19 cellular contexts compared by ENCODE assay signal in genomic region chr2:35067420-35067819, GRCh38.
A peak's percentile ranks its signal among the peaks of the same experiment; 100 is the strongest.
DNase-seq lines count a peak whose midpoint lies in the region; ATAC-seq, FAIRE-seq and TF ChIP-seq lines count a peak whose summit lies in the region.
"Had no signal": no experiment of that assay in that cellular context is flagged by ENCODE, and none has a peak within 500 bp of the region (broad histone marks: within the 10 kb centered on the region; RNA-seq: fewer than 3 reads in every experiment).

No MANE protein-coding gene starts in this region.

- TF ChIP-seq POLR2A in esophagus squamous epithelium (IDR thresholded peaks at IDR 0.05) (no peak), testis (IDR thresholded peaks at IDR 0.05) (no peak)

- no peaks in the 10 kb centered on the region for H3K9me2 ChIP-seq in GM23248 (ENCODE audit: insufficient read depth)

- FAIRE-seq in urothelium cell line (lab: Jason Lieb, UNC) = peak; percentile 27
- FAIRE-seq: A204.1, G401.6, GM12892 had no signal

- H3K27ac ChIP-seq in esophagus squamous epithelium (peak overlapping the region in 3 of 4 donors; percentile 64 to 82 (median 64)), testis (no peak overlapping the region), GM23248 (no peak overlapping the region)
- H3K27ac ChIP-seq: 22Rv1, BLaER1, C4-2B had no signal

- DNase-seq in Right ventricle myocardium inferior (ENCODE audit: missing footprints) (peak; percentile 34), left ventricle myocardium superior (no peak), esophagus squamous epithelium (lab: John Stamatoyannopoulos, UW) (no peak), urothelium cell line (ENCODE audit: low spot score) (no peak), testis (no peak), GM23248 (no peak)
- DNase-seq: Caco-2; CD4-positive, CD25-positive, alpha-beta regulatory T cell; CD8-positive, alpha-beta T cell; DMS153; DND-41; HFFc6 had no signal

- H2AFZ ChIP-seq in GM23248 = no peak overlapping the region

- no peak overlapping the region for H3K4me3 ChIP-seq in esophagus squamous epithelium
- no peak overlapping the region for H3K4me3 ChIP-seq in testis
- H3K4me3 ChIP-seq in GM23248 = no peak overlapping the region
- H3K4me3 ChIP-seq: BLaER1, HAP-1 had no signal

- no peaks in the 10 kb centered on the region for H3F3A ChIP-seq in GM23248 (ENCODE audit: insufficient read depth)

- H3K79me2 ChIP-seq in GM23248 (ENCODE audit: insufficient read depth) = no peaks in the 10 kb centered on the region

- no peaks in the 10 kb centered on the region for H4K20me1 ChIP-seq in GM23248 (ENCODE audit: insufficient read depth)
- H4K20me1 ChIP-seq: BLaER1 had no signal

- H3K4me1 ChIP-seq in esophagus squamous epithelium = peaks cover 0 to 32% (median 3%) of the 10 kb centered on the region in 3 donors
- H3K4me1 ChIP-seq in testis = no peaks in the 10 kb centered on the region
- H3K4me1 ChIP-seq in GM23248 (ENCODE audit: insufficient read depth) = no peaks in the 10 kb centered on the region
- H3K4me1 ChIP-seq: BLaER1, Caco-2, HAP-1 had no signal

- H3K9ac ChIP-seq in GM23248 = no peak overlapping the region
- H3K9ac ChIP-seq: BLaER1 had no signal

- WGBS in esophagus squamous epithelium, 2 donors = 44% methylated on average over 1 of the region's 1 CpG; no CpG with 5 or more reads in 1 of the 2 donors
- WGBS in testis, 2 donors = 67 to 79% methylated on average over 1 of the region's 1 CpG
- 11 to 18% methylated on average over 1 of the region's 1 CpG for WGBS in GM23248 (ENCODE audit: low coverage in 1 of 2, low lambda C conversion rate in 2 of 2, missing lambda C conversion rate in 2 of 2), 2 experiments

- peaks cover 0 to 9% (median 0%) of the 10 kb centered on the region in 3 donors for H3K9me3 ChIP-seq in esophagus squamous epithelium
- no peaks in the 10 kb centered on the region for H3K9me3 ChIP-seq in testis
- no peaks in the 10 kb centered on the region for H3K9me3 ChIP-seq in GM23248 (ENCODE audit: low read depth)
- H3K9me3 ChIP-seq: HAP-1 had no signal

- in situ Hi-C loops in GM23248 (cut with MboI) = no loop called here

- H3K36me3 ChIP-seq in esophagus squamous epithelium = no peaks in the 10 kb centered on the region
- H3K36me3 ChIP-seq in testis (ENCODE audit: low read depth, missing control alignments) = no peaks in the 10 kb centered on the region
- H3K36me3 ChIP-seq in GM23248 (ENCODE audit: low read depth) = no peaks in the 10 kb centered on the region
- H3K36me3 ChIP-seq: BLaER1, HAP-1 had no signal

- intact Hi-C loops in Right ventricle myocardium inferior (cut with DNase I) = no loop called here
- intact Hi-C loops in left ventricle myocardium superior (cut with micrococcal nuclease) = no loop called here
- intact Hi-C loops in esophagus squamous epithelium (cut with DNase I) = no loop called here
- intact Hi-C loops in testis (cut with DNase I; ENCODE audit: low total_unique reads) = no loop called here

- ATAC-seq in Right ventricle myocardium inferior (no peak), left ventricle myocardium superior (no peak)
- ATAC-seq: CD8-positive, alpha-beta T cell had no signal

- H3K27me3 ChIP-seq in esophagus squamous epithelium (no peaks in the 10 kb centered on the region), testis (no peaks in the 10 kb centered on the region), GM23248 (replicated peaks; ENCODE audit: insufficient read depth) (no peaks in the 10 kb centered on the region)
- H3K27me3 ChIP-seq: BLaER1 had no signal

- no peak overlapping the region for H3K4me2 ChIP-seq in GM23248 (ENCODE audit: unreplicated experiment)
- H3K4me2 ChIP-seq: BLaER1 had no signal

- TF ChIP-seq CTCF in esophagus squamous epithelium (IDR thresholded peaks at IDR 0.05) (no peak), testis (IDR thresholded peaks at IDR 0.05) (no peak)

Comparison
In these comparisons a context has a peak if more than half of its experiments do, and no peak if none do; other contexts are left out.
1. H3K27ac ChIP-seq: peak in esophagus squamous epithelium (3 of 4); none in testis (0 of 2) and GM23248 (single experiment).